In genomic region chr3:111923095-111923771, GRCh38 we compare ENCODE assay signal across 3 cellular contexts.
TF ChIP-seq lines count a peak whose summit lies in the region.

No MANE protein-coding gene starts in this region.

TF ChIP-seq in liver, 16 proteins besides CTCF, POLR2A, EP300 and RAD21 (continued from another document):
- no peak for TF ChIP-seq MAX (IDR thresholded peaks at IDR 0.05)
- TF ChIP-seq TAF1 (conservative IDR thresholded peaks at IDR 0.05), result no peak
- no peak for TF ChIP-seq GABPA (IDR thresholded peaks at IDR 0.05 in 1 of 2, conservative IDR thresholded peaks at IDR 0.05 in 1 of 2)
- TF ChIP-seq RXRA (IDR thresholded peaks at IDR 0.05), result no peak
- TF ChIP-seq ATF3 (IDR thresholded peaks at IDR 0.05), result no peak
- TF ChIP-seq NR2F2 (IDR thresholded peaks at IDR 0.05), result no peak
- TF ChIP-seq EGR1 (IDR thresholded peaks at IDR 0.05; ENCODE audit: low read depth in 2 of 2), result no peak
- no peak for TF ChIP-seq HNF4A (conservative IDR thresholded peaks at IDR 0.05)
- no peak for TF ChIP-seq ZBTB33 (IDR thresholded peaks at IDR 0.05)
- TF ChIP-seq REST (IDR thresholded peaks at IDR 0.05), result no peak
- no peak for TF ChIP-seq HNF4G (IDR thresholded peaks at IDR 0.05)
- TF ChIP-seq FOXA1 (IDR thresholded peaks at IDR 0.05), result no peak
- no peak for TF ChIP-seq SP1 (IDR thresholded peaks at IDR 0.05)

TF ChIP-seq in HepG2, 621 proteins besides CTCF, POLR2A, EP300 and RAD21 (continued from another document):
- TF ChIP-seq ZNF569 (CRISPR knock-in tag; IDR thresholded peaks at IDR 0.05; ENCODE audit: borderline replicate concordance) (no peak), TBP (CRISPR knock-in tag; IDR thresholded peaks at IDR 0.05) (no peak)
TF ChIP-seq in HepG2: peak in this region for 0.

TF ChIP-seq in GM12891, 5 proteins besides CTCF, POLR2A, EP300 and RAD21 (continued from another document):
- TF ChIP-seq POLR2AphosphoS5 (IDR thresholded peaks at IDR 0.05; ENCODE audit: low read depth, low read length) (no peak), POU2F2 (IDR thresholded peaks at IDR 0.05; ENCODE audit: low read depth, low read length) (no peak), PAX5 (IDR thresholded peaks at IDR 0.05; ENCODE audit: insufficient read depth, low read length, severe bottlenecking) (no peak), SPI1 (IDR thresholded peaks at IDR 0.05; ENCODE audit: low read depth, low read length) (no peak)
